24 cellular contexts compared by ENCODE assay signal in the genomic region with DNA sequence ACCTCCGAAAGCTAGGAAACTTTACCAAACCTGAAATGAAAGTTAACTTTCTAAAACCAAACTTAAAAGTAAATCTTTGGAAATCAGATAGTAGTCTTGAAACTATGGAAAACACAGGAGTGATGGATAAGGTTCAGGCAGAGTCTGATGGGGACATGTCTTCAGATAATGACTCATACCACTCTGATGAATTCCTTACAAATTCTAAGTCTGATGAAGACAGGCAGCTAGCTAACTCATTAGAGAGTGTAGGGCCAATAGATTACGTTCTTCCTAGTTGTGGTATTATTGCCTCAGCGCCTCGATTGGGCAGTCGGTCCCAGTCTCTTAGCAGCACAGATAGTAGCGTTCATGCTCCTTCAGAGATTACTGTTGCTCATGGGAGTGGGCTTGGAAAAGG. TPM values are rescaled to one million over a fixed set of nuclear protein-coding genes. Genes with fewer than 3 reads are reported as not detected.
A peak's percentile ranks its signal among the peaks of the same experiment; 100 is the strongest.
DNase-seq lines count a peak whose midpoint lies in the region; ATAC-seq and TF ChIP-seq lines count a peak whose summit lies in the region.
"Had no signal": no experiment of that assay in that cellular context is flagged by ENCODE, and none has a peak within 500 bp of the region (broad histone marks: within the 10 kb centered on the region; RNA-seq: fewer than 3 reads in every experiment).

No MANE protein-coding gene starts in this region.

- BruUV-seq in MCF 10A (replicated peaks; lab: Mats Ljungman, UMichigan), result TSS peak; percentile 18

- intact Hi-C loops in MCF 10A (cut with micrococcal nuclease), result no loop called here
- intact Hi-C loops in breast epithelium (cut with DNase I; ENCODE audit: low total_unique reads), result no loop called here
- intact Hi-C loops in vagina (cut with DNase I), result no loop called here

- no peaks in the 10 kb centered on the region for H3K4me1 Mint-ChIP-seq in MCF 10A (ENCODE audit: insufficient read depth, unreplicated experiment)
- no peaks in the 10 kb centered on the region for H3K4me1 Mint-ChIP-seq in stimulated activated naive B cell treated with anti-CD40 and anti-IgM and Interleukin-4, amounts not matched to agents 10 μg/mL and 1 μg/mL and 100 μg/mL, for 72 hours
- H3K4me1 Mint-ChIP-seq: activated CD8-positive, alpha-beta memory T cell treated with anti-CD3 and anti-CD28 coated beads, Interleukin-2, amount 10 ng/mL, durations not matched to agents 7 days and 5 days had no signal

- no peak overlapping the region for H3K4me3 Mint-ChIP-seq in MCF 10A (ENCODE audit: unreplicated experiment)
- no peak overlapping the region for H3K4me3 Mint-ChIP-seq in stimulated activated naive B cell treated with anti-CD40 and anti-IgM and Interleukin-4, amounts not matched to agents 10 μg/mL and 1 μg/mL and 100 μg/mL, for 72 hours
- H3K4me3 Mint-ChIP-seq: activated CD8-positive, alpha-beta memory T cell treated with anti-CD3 and anti-CD28 coated beads, Interleukin-2, amount 10 ng/mL, durations not matched to agents 7 days and 5 days; neural crest cell had no signal

- no peaks in the 10 kb centered on the region for H3K9me3 Mint-ChIP-seq in MCF 10A (ENCODE audit: unreplicated experiment)
- H3K9me3 Mint-ChIP-seq in stimulated activated naive B cell treated with anti-CD40 and anti-IgM and Interleukin-4, amounts not matched to agents 10 μg/mL and 1 μg/mL and 100 μg/mL, for 72 hours, result no peaks in the 10 kb centered on the region
- H3K9me3 Mint-ChIP-seq: activated T-helper 2 cell treated with anti-CD3 and anti-CD28 coated beads, Interferon-gamma antibody, Interleukin-2, Interleukin-4, amounts not matched to agents 10 μg/mL and 5 μg/mL and 100 μg/mL, durations not matched to agents 14 hours and 24 hours and 36 hours; neural crest cell had no signal

- H3K27ac ChIP-seq in breast epithelium (no peak overlapping the region), RWPE2 (ENCODE audit: poor library complexity, severe bottlenecking) (no peak overlapping the region), vagina (no peak overlapping the region)
- H3K27ac ChIP-seq: C4-2B, esophagus squamous epithelium, KMS-11, left lung, thoracic aorta had no signal

- H3K27me3 Mint-ChIP-seq in MCF 10A (ENCODE audit: insufficient read depth, unreplicated experiment), result no peaks in the 10 kb centered on the region
- H3K27me3 Mint-ChIP-seq in stimulated activated naive B cell treated with anti-CD40 and anti-IgM and Interleukin-4, amounts not matched to agents 10 μg/mL and 1 μg/mL and 100 μg/mL, for 72 hours, result no peaks in the 10 kb centered on the region
- H3K27me3 Mint-ChIP-seq: activated CD8-positive, alpha-beta memory T cell treated with anti-CD3 and anti-CD28 coated beads, Interleukin-2, amount 10 ng/mL, durations not matched to agents 7 days and 5 days had no signal

- H3K4me3 ChIP-seq in breast epithelium (no peak overlapping the region), RWPE2 (ENCODE audit: severe bottlenecking) (no peak overlapping the region), epithelial cell of esophagus (ENCODE audit: low read length) (no peak overlapping the region), vagina (no peak overlapping the region)
- H3K4me3 ChIP-seq: esophagus squamous epithelium, left lung, thoracic aorta had no signal

- H3K36me3 ChIP-seq in breast epithelium (peaks cover 4% of the 10 kb centered on the region), RWPE2 (ENCODE audit: low read depth) (peaks cover 82% of the 10 kb centered on the region), vagina (peaks cover 0 to 60% of the 10 kb centered on the region in 2 donors)

- peaks cover 56% of the 10 kb centered on the region for H3K36me3 Mint-ChIP-seq in MCF 10A (ENCODE audit: insufficient read depth, unreplicated experiment)
- peaks cover 41 to 63% of the 10 kb centered on the region in 2 donors for H3K36me3 Mint-ChIP-seq in stimulated activated naive B cell treated with anti-CD40 and anti-IgM and Interleukin-4, amounts not matched to agents 10 μg/mL and 1 μg/mL and 100 μg/mL, for 72 hours

- no peak for DNase-seq in MCF 10A (ENCODE audit: unreplicated experiment)
- no peak for DNase-seq in breast epithelium (ENCODE audit: low spot score in 2 of 2)
- DNase-seq in RWPE2 (ENCODE audit: low spot score), result no peak
- DNase-seq in epithelial cell of esophagus (ENCODE audit: low read depth), result peak; percentile 33
- no peak for DNase-seq in stimulated activated naive B cell treated with anti-CD40 and anti-IgM and Interleukin-4, amounts not matched to agents 10 μg/mL and 1 μg/mL and 100 μg/mL, for 72 hours
- DNase-seq in NCI-H187 treated with DMSO at 0.1 percent for 48 hours (lab: John Stamatoyannopoulos, UW), result no peak
- no peak for DNase-seq in vagina (ENCODE audit: extremely low spot score in 2 of 2)
- DNase-seq: activated CD4-positive, alpha-beta T cell treated with anti-CD3 and anti-CD28 coated beads for 48 hours; activated CD8-positive, alpha-beta memory T cell treated with anti-CD3 and anti-CD28 coated beads, Interleukin-2, amount 10 ng/mL, durations not matched to agents 7 days and 5 days; aorta; effector memory CD4-positive, alpha-beta T cell; esophagus squamous epithelium; GF-D8; left lung; NCI-H1105; NCI-H2107; NCI-H524; SW 1271 had no signal

- TF ChIP-seq POLR2A in breast epithelium (IDR thresholded peaks at IDR 0.05) (no peak), vagina (IDR thresholded peaks at IDR 0.05) (no peak)

- POLR2A ChIA-PET in MCF 10A (lab: Yijun Ruan, JAX), result interaction anchor here (1.3 kb wide), 1 partner anchor 13 kb away, joined by 4 read pairs; no protein-coding TSS in a partner anchor

- no peaks in the 10 kb centered on the region for H3K9me3 ChIP-seq in breast epithelium
- H3K9me3 ChIP-seq in RWPE2 (ENCODE audit: severe bottlenecking), result no peaks in the 10 kb centered on the region
- no peaks in the 10 kb centered on the region for H3K9me3 ChIP-seq in vagina
- H3K9me3 ChIP-seq: esophagus squamous epithelium, left lung, thoracic aorta had no signal

- no peak overlapping the region for H3K27ac Mint-ChIP-seq in MCF 10A (ENCODE audit: low read depth, unreplicated experiment)
- H3K27ac Mint-ChIP-seq in stimulated activated naive B cell treated with anti-CD40 and anti-IgM and Interleukin-4, amounts not matched to agents 10 μg/mL and 1 μg/mL and 100 μg/mL, for 72 hours, result peak overlapping the region; percentile 62
- H3K27ac Mint-ChIP-seq: activated CD8-positive, alpha-beta memory T cell treated with anti-CD3 and anti-CD28 coated beads, Interleukin-2, amount 10 ng/mL, durations not matched to agents 7 days and 5 days; activated T-helper 2 cell treated with anti-CD3 and anti-CD28 coated beads, Interferon-gamma antibody, Interleukin-2, Interleukin-4, amounts not matched to agents 10 μg/mL and 5 μg/mL and 100 μg/mL, durations not matched to agents 14 hours and 24 hours and 36 hours had no signal

- H3K4me1 ChIP-seq in breast epithelium (no peaks in the 10 kb centered on the region), RWPE2 (ENCODE audit: insufficient read depth, poor library complexity, severe bottlenecking) (no peaks in the 10 kb centered on the region), vagina (no peaks in the 10 kb centered on the region)
- H3K4me1 ChIP-seq: esophagus squamous epithelium, left lung had no signal

- H3K27me3 ChIP-seq in breast epithelium (no peaks in the 10 kb centered on the region), RWPE2 (ENCODE audit: insufficient read depth, poor library complexity, severe bottlenecking) (no peaks in the 10 kb centered on the region), vagina (no peaks in the 10 kb centered on the region)
- H3K27me3 ChIP-seq: esophagus squamous epithelium, left lung had no signal

- no peak for TF ChIP-seq CTCF in MCF 10A (IDR thresholded peaks at IDR 0.05; ENCODE audit: unreplicated experiment)
- TF ChIP-seq CTCF in breast epithelium (IDR thresholded peaks at IDR 0.05), result no peak
- no peak for TF ChIP-seq CTCF in RWPE2 (IDR thresholded peaks at IDR 0.05; ENCODE audit: poor library complexity, severe bottlenecking)
- no peak for TF ChIP-seq CTCF in epithelial cell of esophagus (IDR thresholded peaks at IDR 0.05; ENCODE audit: insufficient read depth, low read depth, low read length, missing control alignments)
- no peak for TF ChIP-seq CTCF in vagina (IDR thresholded peaks at IDR 0.05)

- peak; percentile 62; the same call in 2 of the 3 replicates for ATAC-seq in RWPE2 (ENCODE audit: low read depth)
- ATAC-seq in stimulated activated naive B cell treated with anti-CD40 and anti-IgM and Interleukin-4, amounts not matched to agents 10 μg/mL and 1 μg/mL and 100 μg/mL, for 72 hours (replicated peaks), result no peak
- no peak for ATAC-seq in GM18511 (IDR thresholded peaks at IDR 0.05; ENCODE audit: unreplicated experiment)
- ATAC-seq: activated CD8-positive, alpha-beta memory T cell treated with anti-CD3 and anti-CD28 coated beads, Interleukin-2, amount 10 ng/mL, durations not matched to agents 7 days and 5 days; left lung had no signal

- CTCF ChIA-PET in MCF 10A (lab: Yijun Ruan, JAX), result no interaction called here

RNA-seq across cellular contexts. Expression of a gene that starts 45.9 kb away (rescaled TPM):
- total RNA-seq in MCF 10A (2022) (55.3 and 71.0 TPM in 2 replicates), breast epithelium (10 to 100 TPM; 49.9 to 56.4 (median 52.2) TPM), vagina (53.0 TPM)
